Comparison of ENCODE assay signal across 11 cellular contexts in the genomic region with DNA sequence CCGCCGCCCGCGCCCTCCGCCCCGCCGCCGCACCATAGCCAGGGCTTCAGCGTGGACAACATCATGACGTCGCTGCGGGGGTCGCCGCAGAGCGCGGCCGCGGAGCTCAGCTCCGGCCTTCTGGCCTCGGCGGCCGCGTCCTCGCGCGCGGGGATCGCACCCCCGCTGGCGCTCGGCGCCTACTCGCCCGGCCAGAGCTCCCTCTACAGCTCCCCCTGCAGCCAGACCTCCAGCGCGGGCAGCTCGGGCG. TPM values are rescaled to one million over a fixed set of nuclear protein-coding genes. Genes with fewer than 3 reads are reported as not detected.
DNase-seq lines count a peak whose midpoint lies in the region; ATAC-seq, FAIRE-seq and TF ChIP-seq lines count a peak whose summit lies in the region.
"Had no signal": no experiment of that assay in that cellular context is flagged by ENCODE, and none has a peak within 500 bp of the region (broad histone marks: within the 10 kb centered on the region; RNA-seq: fewer than 3 reads in every experiment).

No MANE protein-coding gene starts in this region.

- FAIRE-seq in astrocyte (lab: Jason Lieb, UNC) = no peak
- FAIRE-seq: GM18507, K562 had no signal

- H3K9me3 Mint-ChIP-seq in astrocyte (ENCODE audit: unreplicated experiment) = peaks cover 4% of the 10 kb centered on the region
- H3K9me3 Mint-ChIP-seq: activated CD4-positive, alpha-beta T cell treated with anti-CD3 and anti-CD28 coated beads, Interleukin-2, amount 10 ng/mL, durations not matched to agents 7 days and 5 days had no signal

- TF ChIP-seq CTCF in AG04449 (IDR thresholded peaks at IDR 0.05; ENCODE audit: insufficient read depth, low read length, missing control alignments) (peak; percentile 60), GM20000 (IDR thresholded peaks at IDR 0.05; ENCODE audit: extremely low read depth, missing control alignments) (peak; percentile 14), astrocyte (IDR thresholded peaks at IDR 0.05; ENCODE audit: insufficient read depth, low read depth, low read length) (no peak), lung (IDR thresholded peaks at IDR 0.05; ENCODE audit: control extremely low read depth, extremely low read depth) (no peak)

- H3K9me3 ChIP-seq in astrocyte (ENCODE audit: insufficient read depth, low read depth, low read length) (no peaks in the 10 kb centered on the region), lung (ENCODE audit: control insufficient read depth in 2 of 2, insufficient read depth in 1 of 2, low read length in 1 of 2) (peaks cover 0 to 7% of the 10 kb centered on the region in 2 donors)

- peak overlapping the region; percentile 88 for H3K9ac ChIP-seq in astrocyte (ENCODE audit: low read length)

- peaks cover 46% of the 10 kb centered on the region for H3K27me3 Mint-ChIP-seq in astrocyte (ENCODE audit: low read depth, unreplicated experiment)

- H3K4me1 ChIP-seq in astrocyte (ENCODE audit: insufficient read depth, low read length) (peaks cover 25% of the 10 kb centered on the region), lung (ENCODE audit: control insufficient read depth in 2 of 2, insufficient read depth in 2 of 2, low read length in 2 of 2) (peaks cover 7 to 31% of the 10 kb centered on the region in 2 donors)

- peak overlapping the region; percentile 10 for H2AFZ ChIP-seq in astrocyte (ENCODE audit: low read depth, low read length)

- no peak overlapping the region for H3K27ac Mint-ChIP-seq in astrocyte (ENCODE audit: unreplicated experiment)

- POLR2A ChIA-PET in AG04449 (lab: Yijun Ruan, JAX) = interaction anchor here (0.6 to 1.6 kb wide), 4 partner anchors 75 to 825 kb away, joined by 3 to 7 read pairs (median 4); no protein-coding TSS in a partner anchor

- peaks cover 35% of the 10 kb centered on the region for H3K79me2 ChIP-seq in astrocyte (ENCODE audit: insufficient read depth, low read length)

- CTCF ChIA-PET in AG04449 (lab: Yijun Ruan, JAX) = interaction anchor here (0.7 to 3.7 kb wide), 17 partner anchors 15 to 1023 kb away, joined by 3 to 33 read pairs (median 4); no protein-coding TSS in a partner anchor

- H3K36me3 Mint-ChIP-seq in astrocyte (ENCODE audit: low read depth, unreplicated experiment) = no peaks in the 10 kb centered on the region

- H3K36me3 ChIP-seq in astrocyte (ENCODE audit: insufficient read depth, low read length) = no peaks in the 10 kb centered on the region
- H3K36me3 ChIP-seq in lung (ENCODE audit: control insufficient read depth in 2 of 2, insufficient read depth in 2 of 2, low read length in 2 of 2) = no peaks in the 10 kb centered on the region

- no peak overlapping the region for H3K4me3 Mint-ChIP-seq in astrocyte (ENCODE audit: unreplicated experiment)

- ATAC-seq in lung (ENCODE audit: insufficient read depth, low FRiP score) (no peak), GM19324 (IDR thresholded peaks at IDR 0.05; ENCODE audit: low FRiP score, unreplicated experiment) (no peak)
- ATAC-seq: K562 had no signal

- DNase-seq in AG04449 (ENCODE audit: low read depth, low spot score) = no peak
- peak; percentile 76 for DNase-seq in GM20000 (ENCODE audit: low spot score)
- DNase-seq in astrocyte (ENCODE audit: low read depth) = no peak
- DNase-seq in lung (ENCODE audit: low spot score) = no peak
- DNase-seq in NCI-H1092 (lab: John Stamatoyannopoulos, UW) = no peak
- DNase-seq in NCI-H345 treated with DMSO at 0.1 percent for 48 hours (lab: John Stamatoyannopoulos, UW; ENCODE audit: unreplicated experiment) = no peak
- no peak for DNase-seq in HCEC 1CT
- DNase-seq: activated CD4-positive, alpha-beta T cell treated with anti-CD3 and anti-CD28 coated beads, Interleukin-2, amount 10 ng/mL, durations not matched to agents 7 days and 5 days had no signal

- H4K20me1 ChIP-seq in astrocyte (ENCODE audit: insufficient read depth, low read length) = peaks cover 33% of the 10 kb centered on the region

- H3K27me3 ChIP-seq in astrocyte (ENCODE audit: insufficient read depth, low read length) = peaks cover 45% of the 10 kb centered on the region
- peaks cover 3% of the 10 kb centered on the region for H3K27me3 ChIP-seq in lung (ENCODE audit: control insufficient read depth, insufficient read depth)

- 1 to 4% methylated on average over 25 to 38 of the region's 38 CpGs for WGBS in lung, 2 donors

- H3K27ac ChIP-seq in astrocyte (ENCODE audit: low read depth, low read length) = no peak overlapping the region
- peak overlapping the region in 1 of 2 donors; percentile 49 for H3K27ac ChIP-seq in lung (ENCODE audit: low read depth in 1 of 2, low read length in 1 of 2)

- peak overlapping the region; percentile 84 for H3K4me2 ChIP-seq in astrocyte (ENCODE audit: low read length)

- peaks cover 9% of the 10 kb centered on the region for H3K4me1 Mint-ChIP-seq in astrocyte (ENCODE audit: low read depth, unreplicated experiment)

- H3K4me3 ChIP-seq in AG04449 (ENCODE audit: low read depth, low read length) (peak overlapping the region; percentile 72), astrocyte (ENCODE audit: insufficient read depth, low read depth, low read length) (peak overlapping the region; percentile 70), lung (peak overlapping the region; percentile 45)
- H3K4me3 ChIP-seq: K562 had no signal

RNA-seq across cellular contexts. Expression of a gene that starts 1.5 kb away (rescaled TPM):
- total RNA-seq in astrocyte (2.8 and 2.9 TPM in 2 replicates), lung (1 to 10 TPM; 2.7 to 6.2 TPM)
- polyA plus RNA-seq in lung = 1 to 10 TPM; 1.4 to 2.2 TPM
- total RNA-seq: activated CD4-positive, alpha-beta T cell treated with anti-CD3 and anti-CD28 coated beads, Interleukin-2, amount 10 ng/mL, durations not matched to agents 7 days and 5 days; K562 had no signal
- polyA plus RNA-seq: K562 had no signal

Comparison
In these comparisons a context has a peak if more than half of its experiments do, and no peak if none do; other contexts are left out.
1. CTCF ChIP-seq: peak in AG04449 (single experiment) and GM20000 (single experiment); none in astrocyte (single experiment) and lung (single experiment).
2. Peak in every context shown above with its lines, with median percentiles within 50 percentile points of each other: H3K4me3 ChIP-seq.